8 cellular contexts compared by ENCODE assay signal in the genomic region with DNA sequence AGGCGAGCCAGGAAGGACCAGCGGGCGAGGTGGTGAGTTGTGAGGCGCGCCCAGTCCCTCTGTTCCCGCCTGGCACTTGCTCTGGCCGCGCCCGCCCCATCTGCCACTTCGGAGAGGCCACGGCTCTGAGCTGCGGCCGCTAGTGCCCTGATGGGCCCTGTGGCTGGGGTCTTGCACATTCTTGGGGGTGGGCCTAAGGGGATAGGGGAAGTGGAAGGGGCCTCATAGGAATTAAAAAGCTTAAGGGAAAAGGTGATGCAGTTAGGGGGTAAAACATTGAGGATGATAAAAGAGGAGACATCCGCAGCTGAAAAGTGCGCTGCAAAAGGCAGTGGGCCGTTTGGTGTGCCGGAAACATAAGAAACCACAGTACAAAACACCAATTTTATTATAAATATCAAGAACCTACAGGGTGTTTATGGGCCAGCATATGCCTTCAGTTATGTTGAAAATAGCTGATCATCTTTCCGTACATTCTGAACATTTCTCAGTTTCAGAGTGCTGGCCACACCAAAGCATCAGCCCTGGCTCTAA. TPM values are rescaled to one million over a fixed set of nuclear protein-coding genes. Genes with fewer than 3 reads are reported as not detected.
DNase-seq lines count a peak whose midpoint lies in the region; ATAC-seq and TF ChIP-seq lines count a peak whose summit lies in the region.

No MANE protein-coding gene starts in this region.

- no peak overlapping the region for H3K18ac ChIP-seq in mesendoderm (ENCODE audit: low read length)

- H3K36me3 ChIP-seq in right atrium auricular region: peaks cover 50% of the 10 kb centered on the region
- H3K36me3 ChIP-seq in mesendoderm (ENCODE audit: control insufficient read depth, insufficient read depth, low read length): no peaks in the 10 kb centered on the region
- peaks cover 0 to 34% of the 10 kb centered on the region in 2 donors for H3K36me3 ChIP-seq in vagina

- no CpG with 5 or more reads among the region's 18 CpGs for WGBS in mesendoderm (ENCODE audit: extremely low coverage, insufficient coverage, low lambda C conversion rate)

- no peaks in the 10 kb centered on the region for H3K79me2 ChIP-seq in mesendoderm (ENCODE audit: control insufficient read depth, insufficient read depth, low read length)

- H3K27me3 ChIP-seq in right atrium auricular region (no peaks in the 10 kb centered on the region), mesendoderm (ENCODE audit: insufficient read depth, low read length, poor library complexity) (peaks cover 2% of the 10 kb centered on the region), vagina (no peaks in the 10 kb centered on the region)

- peak overlapping the region; percentile 43 for H3K4me2 ChIP-seq in mesendoderm (ENCODE audit: low read length)

- no peaks in the 10 kb centered on the region for H3K79me1 ChIP-seq in mesendoderm (ENCODE audit: low read length)

- no peaks in the 10 kb centered on the region for H3K9me3 ChIP-seq in right atrium auricular region
- H3K9me3 ChIP-seq in vagina: no peaks in the 10 kb centered on the region

- peaks cover 0 to 25% of the 10 kb centered on the region in 2 donors for H3K4me1 ChIP-seq in right atrium auricular region
- no peaks in the 10 kb centered on the region for H3K4me1 ChIP-seq in mesendoderm (ENCODE audit: control insufficient read depth, low read depth, low read length)
- H3K4me1 ChIP-seq in vagina: peaks cover 26% of the 10 kb centered on the region

- H2BK15ac ChIP-seq in mesendoderm (replicated peaks; ENCODE audit: low read depth): no peak overlapping the region

- H3K4ac ChIP-seq in mesendoderm (ENCODE audit: low read depth, low read length): no peak overlapping the region

- TF ChIP-seq POLR2A in vagina (IDR thresholded peaks at IDR 0.05): no peak

- peak overlapping the region; percentile 35 for H3K9ac ChIP-seq in mesendoderm (ENCODE audit: low read length)

- H3K27ac ChIP-seq in right atrium auricular region (peak overlapping the region; percentile 94 to 95), mesendoderm (ENCODE audit: low read depth, low read length) (no peak overlapping the region), vagina (peak overlapping the region; percentile 99)

- no peak overlapping the region for H4K8ac ChIP-seq in mesendoderm (ENCODE audit: low read depth, low read length)

- TF ChIP-seq CTCF in right atrium auricular region (IDR thresholded peaks at IDR 0.05) (no peak), astrocyte of the spinal cord (IDR thresholded peaks at IDR 0.05; ENCODE audit: low read depth, low read length) (no peak), vagina (IDR thresholded peaks at IDR 0.05) (no peak)

- intact Hi-C loops in left cardiac atrium (cut with DNase I) (no loop called here), vagina (cut with DNase I) (loop anchor here (1.0 to 5.0 kb wide), 2 partner anchors 9 to 127 kb away; partner anchors contain the start of gene PSMB9), sciatic nerve (cut with DNase I) (no loop called here)

- peak overlapping the region; percentile 70 to 73 for H3K4me3 ChIP-seq in right atrium auricular region
- peak overlapping the region; percentile 83 for H3K4me3 ChIP-seq in astrocyte of the spinal cord (ENCODE audit: low read depth, low read length)
- H3K4me3 ChIP-seq in mesendoderm (ENCODE audit: low read length): no peak overlapping the region
- H3K4me3 ChIP-seq in vagina: peak overlapping the region; percentile 57 to 86

- H3K23ac ChIP-seq in mesendoderm (ENCODE audit: low read length): no peak overlapping the region

- H2BK120ac ChIP-seq in mesendoderm (ENCODE audit: low read depth, low read length): no peak overlapping the region

- no peak for ATAC-seq in left cardiac atrium
- ATAC-seq in HG02763 (IDR thresholded peaks at IDR 0.05; ENCODE audit: unreplicated experiment): no peak
- no peak for ATAC-seq in sciatic nerve

- H2BK5ac ChIP-seq in mesendoderm (ENCODE audit: low read length): no peak overlapping the region

- in situ Hi-C loops in astrocyte of the spinal cord (cut with HindIII; ENCODE audit: low sequenced_read_pairs): loop anchor here (10.0 kb wide), 1 partner anchor 130 kb away; no protein-coding TSS in a partner anchor

- peak overlapping the region; percentile 78 for H3K56ac ChIP-seq in mesendoderm (ENCODE audit: low read length)

- H2AK5ac ChIP-seq in mesendoderm (ENCODE audit: low read length): no peak overlapping the region

- H4K5ac ChIP-seq in mesendoderm (ENCODE audit: low read length): no peak overlapping the region

- no peak for DNase-seq in right atrium auricular region (ENCODE audit: low spot score)
- DNase-seq in left cardiac atrium: no peak
- DNase-seq in astrocyte of the spinal cord (ENCODE audit: low read depth, low spot score): no peak
- DNase-seq in mesendoderm: no peak
- DNase-seq in vagina (ENCODE audit: extremely low spot score in 2 of 2): no peak
- DNase-seq in midbrain (lab: John Stamatoyannopoulos, UW): no peak
- no peak for DNase-seq in sciatic nerve (ENCODE audit: low spot score)

RNA-seq across cellular contexts. Expression of gene PSMB8, which starts 1.1 kb away (rescaled TPM):
- 10 to 100 TPM; 15.4 to 29.2 TPM for total RNA-seq in right atrium auricular region
- total RNA-seq in left cardiac atrium: 10 to 100 TPM; 30.2 to 33.3 TPM
- 4.7 TPM for polyA plus RNA-seq in mesendoderm (2013, experiment 1 of 2)
- 3.9 TPM for polyA plus RNA-seq in mesendoderm (2013, experiment 2 of 2)
- total RNA-seq in vagina: 31.9 TPM
- total RNA-seq in sciatic nerve: 39.3 TPM

RNA-seq across cellular contexts. Expression of gene TAP2, which starts 6.4 kb away (rescaled TPM):
- total RNA-seq in right atrium auricular region (1 to 10 TPM; 3.4 to 6.3 TPM), left cardiac atrium (10 to 100 TPM; 19.4 to 30.7 TPM), vagina (19.9 TPM), sciatic nerve (26.3 TPM)
- polyA plus RNA-seq in mesendoderm (2013, experiment 1 of 2): 5.4 TPM
- polyA plus RNA-seq in mesendoderm (2013, experiment 2 of 2): 6.5 TPM

RNA-seq across cellular contexts. Expression of gene TAP1, which starts 8.6 kb away (rescaled TPM):
- 10 to 100 TPM; 11.9 to 26.5 TPM for total RNA-seq in right atrium auricular region
- 10 to 100 TPM; 16.8 to 27.5 TPM for total RNA-seq in left cardiac atrium
- 2.0 TPM for polyA plus RNA-seq in mesendoderm (2013, experiment 1 of 2)
- polyA plus RNA-seq in mesendoderm (2013, experiment 2 of 2): 2.3 TPM
- 50.6 TPM for total RNA-seq in vagina
- total RNA-seq in sciatic nerve: 32.8 TPM

RNA-seq across cellular contexts. Expression of gene PSMB9, which starts 9.1 kb away (rescaled TPM):
- 10 to 100 TPM; 10.9 to 17.6 TPM for total RNA-seq in right atrium auricular region
- total RNA-seq in left cardiac atrium: 10 to 100 TPM; 18.6 to 25.9 TPM
- 0.20 TPM for polyA plus RNA-seq in mesendoderm (2013, experiment 1 of 2)
- polyA plus RNA-seq in mesendoderm (2013, experiment 2 of 2): 0.13 TPM
- 19.6 TPM for total RNA-seq in vagina
- total RNA-seq in sciatic nerve: 41.1 TPM

RNA-seq across cellular contexts. Expression of gene HLA-DOB, which starts 28.1 kb away (rescaled TPM):
- total RNA-seq in right atrium auricular region: not detected
- total RNA-seq in left cardiac atrium: under 1 TPM; 0.24 to 0.27 TPM
- polyA plus RNA-seq in mesendoderm (2013, experiment 1 of 2): 0.07 TPM
- polyA plus RNA-seq in mesendoderm (2013, experiment 2 of 2): 0.04 TPM
- total RNA-seq in vagina: 2.7 TPM
- total RNA-seq in sciatic nerve: 1.8 TPM
